34 cellular contexts compared by ENCODE assay signal in genomic region chr1:51392241-51392640, GRCh38.
"Had no signal": no experiment of that assay in that cellular context is flagged by ENCODE, and none has a peak within 500 bp of the region (broad histone marks: within the 10 kb centered on the region; RNA-seq: fewer than 3 reads in every experiment).

No MANE protein-coding gene starts in this region.

- H3K9ac ChIP-seq: KMS-11 had no signal

- H3K4me3 ChIP-seq: MG63 had no signal

- H3K4me2 ChIP-seq: KMS-11 had no signal

- H3K27ac ChIP-seq: KMS-11 had no signal

- DNase-seq: Karpas-422, Kasumi-1, MG63, MM.1S, MV-4-11, NCI-H1048, NCI-H1092, NCI-H1092 treated with DMSO at 0.1 percent for 48 hours, NCI-H1105, NCI-H1105 treated with DMSO at 0.1 percent for 48 hours, NCI-H1417, NCI-H1417 treated with DMSO at 0.1 percent for 48 hours, NCI-H1436, NCI-H1436 treated with DMSO at 0.1 percent for 48 hours, NCI-H146, NCI-H1694, NCI-H1694 treated with DMSO at 0.1 percent for 48 hours, NCI-H187, NCI-H187 treated with DMSO at 0.1 percent for 48 hours, NCI-H1930, NCI-H2029, NCI-H2029 treated with DMSO at 0.1 percent for 48 hours, NCI-H2081, NCI-H2081 treated with DMSO at 0.1 percent for 48 hours, NCI-H2107, NCI-H2171, NCI-H2171 treated with DMSO at 0.1 percent for 48 hours, NCI-H2227 treated with DMSO at 0.1 percent for 48 hours, NCI-H226, NCI-H345, NCI-H446, NCI-H446 treated with DMSO at 0.1 percent for 48 hours, NCI-H510A had no signal

- H3K9me3 ChIP-seq: MG63 had no signal

- H3K27me3 ChIP-seq: MG63 had no signal
